Comparison of ENCODE assay signal across 26 cellular contexts in the genomic region with DNA sequence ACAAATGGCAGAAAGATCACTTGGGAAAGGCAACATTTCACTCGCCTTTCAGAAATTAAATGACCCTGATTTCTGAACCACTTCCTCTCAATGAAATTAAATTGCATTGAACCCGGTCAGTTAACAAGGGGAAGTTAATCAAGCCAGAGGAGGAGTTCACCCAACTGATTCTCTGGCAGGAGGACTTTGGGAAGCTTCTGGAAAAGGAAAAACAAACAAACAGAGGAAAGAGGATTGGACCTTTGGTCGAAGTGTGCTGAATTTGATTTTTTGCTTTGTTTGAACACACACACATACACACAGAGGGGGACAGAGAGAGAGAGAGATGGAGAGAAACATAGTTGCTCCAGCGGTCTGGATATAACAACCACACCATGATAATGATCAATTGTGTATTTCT.
"Had no signal": no experiment of that assay in that cellular context is flagged by ENCODE, and none has a peak within 500 bp of the region (broad histone marks: within the 10 kb centered on the region; RNA-seq: fewer than 3 reads in every experiment).

No MANE protein-coding gene starts in this region.

- H3K4me3 Mint-ChIP-seq: dendritic cell treated with granulocyte-macrophage colony-stimulating factor and Interleukin-4, amounts not matched to agents 40 ng/mL and 50 ng/mL, for 4 days; effector memory CD8-positive, alpha-beta T cell; endodermal cell; mesothelial cell of epicardium had no signal

- H3K27ac ChIP-seq: colonic mucosa, epithelial cell of prostate, esophagus squamous epithelium, gastrocnemius medialis, heart right ventricle, left ventricle myocardium inferior, lower lobe of right lung had no signal

- FAIRE-seq: endometrium, islet of Langerhans, keratinocyte had no signal

- H3K4me3 ChIP-seq: colonic mucosa, esophagus squamous epithelium, gastrocnemius medialis, heart right ventricle, left ventricle myocardium inferior, lower lobe of right lung, mucosa of descending colon had no signal

- H3K9me3 ChIP-seq: colonic mucosa, esophagus squamous epithelium, gastrocnemius medialis, lower lobe of right lung, mucosa of descending colon had no signal

- H3K27me3 ChIP-seq: colonic mucosa, gastrocnemius medialis had no signal

- H3K27ac Mint-ChIP-seq: dendritic cell treated with granulocyte-macrophage colony-stimulating factor and Interleukin-4, amounts not matched to agents 40 ng/mL and 50 ng/mL, for 4 days; effector memory CD8-positive, alpha-beta T cell; endodermal cell; mesothelial cell of epicardium had no signal

- ATAC-seq: effector memory CD8-positive, alpha-beta T cell; esophagus mucosa; gastrocnemius medialis; heart right ventricle; left cardiac atrium; lower lobe of right lung; mucosa of descending colon had no signal

- H3K36me3 ChIP-seq: colonic mucosa, esophagus squamous epithelium, gastrocnemius medialis, heart right ventricle, left ventricle myocardium inferior, lower lobe of right lung had no signal

- H3K4me1 ChIP-seq: colonic mucosa, esophagus squamous epithelium, gastrocnemius medialis, heart right ventricle, left ventricle myocardium inferior, lower lobe of right lung had no signal

- H3K4me1 Mint-ChIP-seq: mesothelial cell of epicardium had no signal

- DNase-seq: colonic mucosa; cortex of kidney; effector CD8-positive, alpha-beta T cell; effector memory CD8-positive, alpha-beta T cell; endodermal cell; erythroblast; esophagus squamous epithelium; foreskin fibroblast; foreskin melanocyte; gastrocnemius medialis; glutamatergic neuron; head of caudate nucleus; heart right ventricle; hippocampal formation; left cardiac atrium; left ventricle myocardium inferior; lower lobe of right lung; mesenchymal stem cell; mucosa of descending colon had no signal

- H3K9me3 Mint-ChIP-seq: dendritic cell treated with granulocyte-macrophage colony-stimulating factor and Interleukin-4, amounts not matched to agents 40 ng/mL and 50 ng/mL, for 4 days; mesothelial cell of epicardium had no signal
